ENCODE assay signal across 23 cellular contexts in the genomic region with DNA sequence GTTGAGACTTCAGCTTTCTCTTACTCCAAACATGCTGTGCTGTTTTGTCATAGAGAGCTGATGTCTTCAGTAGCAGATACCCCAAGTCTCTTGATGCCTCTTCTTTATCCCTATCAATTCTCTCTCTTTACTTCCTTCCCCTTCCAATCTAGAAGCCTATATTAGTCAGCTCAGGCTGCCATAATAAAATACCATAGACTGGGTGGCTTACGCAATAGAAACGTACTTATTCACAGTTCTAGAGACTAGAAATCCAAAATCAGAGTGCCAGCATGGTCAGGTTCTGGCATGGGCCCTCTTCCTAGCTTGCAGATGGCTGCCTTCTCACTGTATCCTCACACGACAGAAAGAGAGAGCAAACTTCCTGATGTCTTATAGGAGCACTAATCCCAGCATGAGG.
"Had no signal": no experiment of that assay in that cellular context is flagged by ENCODE, and none has a peak within 500 bp of the region (broad histone marks: within the 10 kb centered on the region; RNA-seq: fewer than 3 reads in every experiment).

No MANE protein-coding gene starts in this region.

- H3K9me3 Mint-ChIP-seq: activated naive CD4-positive, alpha-beta T cell treated with anti-CD3 and anti-CD28 coated beads, Interleukin-2, amount 10 ng/mL, durations not matched to agents 7 days and 5 days; dendritic cell treated with granulocyte-macrophage colony-stimulating factor and Interleukin-4, amounts not matched to agents 40 ng/mL and 50 ng/mL, for 4 days; immature natural killer cell had no signal

- H3K27ac ChIP-seq: body of pancreas, left lung, sigmoid colon, thoracic aorta, upper lobe of right lung had no signal

- DNase-seq: activated B cell treated with CpG ODN at 0.5 μM for 24 hours; activated CD4-positive, alpha-beta memory T cell treated with anti-CD3 and anti-CD28 coated beads for 36 hours; activated CD4-positive, alpha-beta T cell treated with anti-CD3 and anti-CD28 coated beads for 36 hours; activated naive CD4-positive, alpha-beta T cell treated with anti-CD3 and anti-CD28 coated beads, Interleukin-2, amount 10 ng/mL, durations not matched to agents 7 days and 5 days; activated T-cell treated with anti-CD3 and anti-CD28 coated beads, Interleukin-2, amount 50 U/mL, for 48 hours; body of pancreas; effector CD4-positive, alpha-beta T cell; erythroblast; foreskin melanocyte; immature natural killer cell; kidney glomerular epithelial cell; left lung; naive thymus-derived CD4-positive, alpha-beta T cell; occipital lobe; sigmoid colon; stimulated activated CD4-positive, alpha-beta T cell treated with anti-CD3 and anti-CD28 coated beads, Interleukin-2, amount 100 ng/mL, for 48 hours; stimulated activated naive CD4-positive, alpha-beta T cell; T1000; upper lobe of right lung had no signal

- H3K27me3 Mint-ChIP-seq: activated B cell treated with CpG ODN at 0.5 μM for 24 hours; activated CD4-positive, alpha-beta memory T cell treated with anti-CD3 and anti-CD28 coated beads for 36 hours; activated CD4-positive, alpha-beta T cell treated with anti-CD3 and anti-CD28 coated beads for 36 hours; activated naive CD4-positive, alpha-beta T cell treated with anti-CD3 and anti-CD28 coated beads, Interleukin-2, amount 10 ng/mL, durations not matched to agents 7 days and 5 days; dendritic cell treated with granulocyte-macrophage colony-stimulating factor and Interleukin-4, amounts not matched to agents 40 ng/mL and 50 ng/mL, for 4 days; naive thymus-derived CD4-positive, alpha-beta T cell had no signal

- H3K9me3 ChIP-seq: body of pancreas, sigmoid colon, thoracic aorta, upper lobe of right lung had no signal

- H3K4me1 ChIP-seq: body of pancreas, left lung, sigmoid colon, upper lobe of right lung had no signal

- H3K27ac Mint-ChIP-seq: activated B cell treated with CpG ODN at 0.5 μM for 24 hours; activated CD4-positive, alpha-beta memory T cell treated with anti-CD3 and anti-CD28 coated beads for 36 hours; activated CD4-positive, alpha-beta T cell treated with anti-CD3 and anti-CD28 coated beads for 36 hours; activated naive CD4-positive, alpha-beta T cell treated with anti-CD3 and anti-CD28 coated beads, Interleukin-2, amount 10 ng/mL, durations not matched to agents 7 days and 5 days; dendritic cell treated with granulocyte-macrophage colony-stimulating factor and Interleukin-4, amounts not matched to agents 40 ng/mL and 50 ng/mL, for 4 days; immature natural killer cell had no signal

- H3K4me1 Mint-ChIP-seq: activated naive CD4-positive, alpha-beta T cell treated with anti-CD3 and anti-CD28 coated beads, Interleukin-2, amount 10 ng/mL, durations not matched to agents 7 days and 5 days; neural crest cell had no signal

- H3K27me3 ChIP-seq: body of pancreas, left lung, sigmoid colon, upper lobe of right lung had no signal

- H3K4me3 Mint-ChIP-seq: activated B cell treated with CpG ODN at 0.5 μM for 24 hours; activated CD4-positive, alpha-beta memory T cell treated with anti-CD3 and anti-CD28 coated beads for 36 hours; activated CD4-positive, alpha-beta T cell treated with anti-CD3 and anti-CD28 coated beads for 36 hours; activated naive CD4-positive, alpha-beta T cell treated with anti-CD3 and anti-CD28 coated beads, Interleukin-2, amount 10 ng/mL, durations not matched to agents 7 days and 5 days; dendritic cell treated with granulocyte-macrophage colony-stimulating factor and Interleukin-4, amounts not matched to agents 40 ng/mL and 50 ng/mL, for 4 days; immature natural killer cell; naive thymus-derived CD4-positive, alpha-beta T cell; neural crest cell had no signal

- H3K4me3 ChIP-seq: body of pancreas, left lung, lung, sigmoid colon, thoracic aorta, upper lobe of right lung had no signal
